1 cellular context compared by ENCODE assay signal in the genomic region with DNA sequence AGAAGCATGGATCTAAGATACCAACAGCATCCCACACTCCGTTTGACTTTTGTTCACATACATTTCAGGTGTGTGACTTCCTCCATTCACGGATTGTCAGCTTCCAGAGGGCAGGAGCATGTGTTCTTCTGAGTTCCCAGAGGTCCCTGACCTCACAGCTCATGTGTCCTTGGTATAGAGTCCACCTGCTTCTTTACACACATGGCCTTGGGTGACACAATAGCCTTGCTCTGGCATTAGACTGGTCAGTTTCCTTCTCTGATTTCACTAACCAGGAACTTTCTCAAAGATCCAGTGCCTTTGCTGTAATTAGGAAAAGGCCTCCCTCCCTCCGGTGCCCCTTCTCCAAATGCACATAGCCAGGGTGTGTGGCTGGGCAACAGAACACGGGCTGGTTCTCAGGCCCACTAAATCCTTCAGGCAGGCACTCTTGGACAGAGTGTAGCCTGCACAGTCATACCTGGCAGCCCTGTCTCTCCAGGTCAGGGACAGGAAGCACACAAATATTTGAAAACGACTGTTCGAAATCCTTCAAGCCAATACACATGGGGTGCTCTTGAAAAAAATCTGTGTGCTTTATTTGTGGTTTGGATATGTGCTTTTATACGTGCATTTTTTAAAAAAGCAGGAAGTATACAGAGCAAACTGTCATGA.
TF ChIP-seq lines count a peak whose summit lies in the region.

No MANE protein-coding gene starts in this region.

TF ChIP-seq in HepG2, 621 proteins besides CTCF, POLR2A, EP300 and RAD21:
- TF ChIP-seq NCOA5 (CRISPR knock-in tag; IDR thresholded peaks at IDR 0.05): no peak
- TF ChIP-seq SRSF1 (optimal IDR thresholded peaks at IDR 0.05; ENCODE audit: low read depth, low read length): no peak
- no peak for TF ChIP-seq ZNF207 (IDR thresholded peaks at IDR 0.05; ENCODE audit: borderline replicate concordance)
- no peak for TF ChIP-seq ZSCAN25 (CRISPR knock-in tag; IDR thresholded peaks at IDR 0.05)
- no peak for TF ChIP-seq ZNF30 (CRISPR knock-in tag; IDR thresholded peaks at IDR 0.05)
- TF ChIP-seq, protein P1, sequence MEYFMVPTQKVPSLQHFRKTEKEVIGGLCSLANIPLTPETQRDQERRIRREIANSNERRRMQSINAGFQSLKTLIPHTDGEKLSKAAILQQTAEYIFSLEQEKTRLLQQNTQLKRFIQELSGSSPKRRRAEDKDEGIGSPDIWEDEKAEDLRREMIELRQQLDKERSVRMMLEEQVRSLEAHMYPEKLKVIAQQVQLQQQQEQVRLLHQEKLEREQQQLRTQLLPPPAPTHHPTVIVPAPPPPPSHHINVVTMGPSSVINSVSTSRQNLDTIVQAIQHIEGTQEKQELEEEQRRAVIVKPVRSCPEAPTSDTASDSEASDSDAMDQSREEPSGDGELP (IDR thresholded peaks at IDR 0.05; ENCODE audit: borderline replicate concordance, low read depth): no peak
- TF ChIP-seq, protein P2, sequence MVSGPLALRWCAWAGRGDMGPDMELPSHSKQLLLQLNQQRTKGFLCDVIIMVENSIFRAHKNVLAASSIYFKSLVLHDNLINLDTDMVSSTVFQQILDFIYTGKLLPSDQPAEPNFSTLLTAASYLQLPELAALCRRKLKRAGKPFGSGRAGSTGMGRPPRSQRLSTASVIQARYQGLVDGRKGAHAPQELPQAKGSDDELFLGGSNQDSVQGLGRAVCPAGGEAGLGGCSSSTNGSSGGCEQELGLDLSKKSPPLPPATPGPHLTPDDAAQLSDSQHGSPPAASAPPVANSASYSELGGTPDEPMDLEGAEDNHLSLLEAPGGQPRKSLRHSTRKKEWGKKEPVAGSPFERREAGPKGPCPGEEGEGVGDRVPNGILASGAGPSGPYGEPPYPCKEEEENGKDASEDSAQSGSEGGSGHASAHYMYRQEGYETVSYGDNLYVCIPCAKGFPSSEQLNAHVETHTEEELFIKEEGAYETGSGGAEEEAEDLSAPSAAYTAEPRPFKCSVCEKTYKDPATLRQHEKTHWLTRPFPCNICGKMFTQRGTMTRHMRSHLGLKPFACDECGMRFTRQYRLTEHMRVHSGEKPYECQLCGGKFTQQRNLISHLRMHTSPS (CRISPR knock-in tag; IDR thresholded peaks at IDR 0.05; ENCODE audit: low read depth): no peak
- TF ChIP-seq THAP8 (CRISPR knock-in tag; IDR thresholded peaks at IDR 0.05; ENCODE audit: borderline replicate concordance): no peak
- TF ChIP-seq ARNT (IDR thresholded peaks at IDR 0.05): no peak
- TF ChIP-seq ZNF704 (CRISPR knock-in tag; IDR thresholded peaks at IDR 0.05; ENCODE audit: borderline replicate concordance): no peak
- TF ChIP-seq, protein P3, sequence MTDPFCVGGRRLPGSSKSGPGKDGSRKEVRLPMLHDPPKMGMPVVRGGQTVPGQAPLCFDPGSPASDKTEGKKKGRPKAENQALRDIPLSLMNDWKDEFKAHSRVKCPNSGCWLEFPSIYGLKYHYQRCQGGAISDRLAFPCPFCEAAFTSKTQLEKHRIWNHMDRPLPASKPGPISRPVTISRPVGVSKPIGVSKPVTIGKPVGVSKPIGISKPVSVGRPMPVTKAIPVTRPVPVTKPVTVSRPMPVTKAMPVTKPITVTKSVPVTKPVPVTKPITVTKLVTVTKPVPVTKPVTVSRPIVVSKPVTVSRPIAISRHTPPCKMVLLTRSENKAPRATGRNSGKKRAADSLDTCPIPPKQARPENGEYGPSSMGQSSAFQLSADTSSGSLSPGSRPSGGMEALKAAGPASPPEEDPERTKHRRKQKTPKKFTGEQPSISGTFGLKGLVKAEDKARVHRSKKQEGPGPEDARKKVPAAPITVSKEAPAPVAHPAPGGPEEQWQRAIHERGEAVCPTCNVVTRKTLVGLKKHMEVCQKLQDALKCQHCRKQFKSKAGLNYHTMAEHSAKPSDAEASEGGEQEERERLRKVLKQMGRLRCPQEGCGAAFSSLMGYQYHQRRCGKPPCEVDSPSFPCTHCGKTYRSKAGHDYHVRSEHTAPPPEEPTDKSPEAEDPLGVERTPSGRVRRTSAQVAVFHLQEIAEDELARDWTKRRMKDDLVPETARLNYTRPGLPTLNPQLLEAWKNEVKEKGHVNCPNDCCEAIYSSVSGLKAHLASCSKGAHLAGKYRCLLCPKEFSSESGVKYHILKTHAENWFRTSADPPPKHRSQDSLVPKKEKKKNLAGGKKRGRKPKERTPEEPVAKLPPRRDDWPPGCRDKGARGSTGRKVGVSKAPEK (CRISPR knock-in tag; IDR thresholded peaks at IDR 0.05; ENCODE audit: borderline replicate concordance): no peak
- TF ChIP-seq NR2C2 (CRISPR knock-in tag; IDR thresholded peaks at IDR 0.05; ENCODE audit: borderline replicate concordance): no peak
- no peak for TF ChIP-seq KMT2A (CRISPR knock-in tag; IDR thresholded peaks at IDR 0.05)
- TF ChIP-seq MED8 (CRISPR knock-in tag; IDR thresholded peaks at IDR 0.05; ENCODE audit: insufficient replicate concordance): no peak
- no peak for TF ChIP-seq SMAD3 (CRISPR knock-in tag; IDR thresholded peaks at IDR 0.05)
- no peak for TF ChIP-seq ZNF552 (CRISPR knock-in tag; IDR thresholded peaks at IDR 0.05; ENCODE audit: borderline replicate concordance)
- no peak for TF ChIP-seq FIP1L1 (IDR thresholded peaks at IDR 0.05; ENCODE audit: borderline replicate concordance, insufficient read depth, low read depth, low read length)
- TF ChIP-seq MZF1 (CRISPR knock-in tag; IDR thresholded peaks at IDR 0.05; ENCODE audit: borderline replicate concordance): no peak
- TF ChIP-seq, protein P4, sequence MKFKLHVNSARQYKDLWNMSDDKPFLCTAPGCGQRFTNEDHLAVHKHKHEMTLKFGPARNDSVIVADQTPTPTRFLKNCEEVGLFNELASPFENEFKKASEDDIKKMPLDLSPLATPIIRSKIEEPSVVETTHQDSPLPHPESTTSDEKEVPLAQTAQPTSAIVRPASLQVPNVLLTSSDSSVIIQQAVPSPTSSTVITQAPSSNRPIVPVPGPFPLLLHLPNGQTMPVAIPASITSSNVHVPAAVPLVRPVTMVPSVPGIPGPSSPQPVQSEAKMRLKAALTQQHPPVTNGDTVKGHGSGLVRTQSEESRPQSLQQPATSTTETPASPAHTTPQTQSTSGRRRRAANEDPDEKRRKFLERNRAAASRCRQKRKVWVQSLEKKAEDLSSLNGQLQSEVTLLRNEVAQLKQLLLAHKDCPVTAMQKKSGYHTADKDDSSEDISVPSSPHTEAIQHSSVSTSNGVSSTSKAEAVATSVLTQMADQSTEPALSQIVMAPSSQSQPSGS (CRISPR knock-in tag; IDR thresholded peaks at IDR 0.05): no peak
